Comparison of ENCODE assay signal across 1 cellular context in genomic region chr5:175508896-175509295, GRCh38.
TF ChIP-seq lines count a peak whose summit lies in the region.

No MANE protein-coding gene starts in this region.

TF ChIP-seq in A549, 52 proteins besides CTCF, POLR2A, EP300 and RAD21 (continued from another document):
- no peak for TF ChIP-seq BHLHE40 (IDR thresholded peaks at IDR 0.05; ENCODE audit: low read depth, low read length)
TF ChIP-seq in A549: peak in this region for 0.
